Comparison of ENCODE assay signal across 1 cellular context in genomic region chr20:61890210-61890609, GRCh38.
TF ChIP-seq lines count a peak whose summit lies in the region.

No MANE protein-coding gene starts in this region.

TF ChIP-seq in HEK293, 187 proteins besides CTCF, POLR2A, EP300 and RAD21 (continued from another document):
- TF ChIP-seq PRDM2 (tag by site-specific recombination; IDR thresholded peaks at IDR 0.05; ENCODE audit: borderline replicate concordance) (no peak), ZNF837 (tag by site-specific recombination; IDR thresholded peaks at IDR 0.05) (no peak), ZNF513 (tag by site-specific recombination; IDR thresholded peaks at IDR 0.05) (no peak), HOXA7 (CRISPR knock-in tag; IDR thresholded peaks at IDR 0.05; ENCODE audit: borderline replicate concordance) (no peak), YY2 (tag by site-specific recombination; IDR thresholded peaks at IDR 0.05) (no peak), BCL11B (tag by site-specific recombination; IDR thresholded peaks at IDR 0.05; ENCODE audit: low read depth) (no peak), ZNF791 (tag by site-specific recombination; IDR thresholded peaks at IDR 0.05) (0 out of 2 replicates have a peak, but pooled peaks have one; percentile 56), ZNF394 (tag by site-specific recombination; IDR thresholded peaks at IDR 0.05; ENCODE audit: borderline replicate concordance) (no peak), MEIS1 (CRISPR knock-in tag; IDR thresholded peaks at IDR 0.05; ENCODE audit: borderline replicate concordance) (no peak), MYNN (tag by site-specific recombination; IDR thresholded peaks at IDR 0.05; ENCODE audit: borderline replicate concordance) (no peak), ZNF16 (tag by site-specific recombination; IDR thresholded peaks at IDR 0.05; ENCODE audit: low read depth) (no peak), ZNF747 (tag by site-specific recombination; IDR thresholded peaks at IDR 0.05) (no peak), ZNF335 (tag by site-specific recombination; conservative IDR thresholded peaks at IDR 0.05) (no peak), ZNF473 (tag by site-specific recombination; IDR thresholded peaks at IDR 0.05) (0 out of 2 replicates have a peak, but pooled peaks have one; percentile 71), ZBTB17 (tag by site-specific recombination; IDR thresholded peaks at IDR 0.05) (peak; percentile 99), ZNF416 (tag by site-specific recombination; IDR thresholded peaks at IDR 0.05) (no peak), PRDM1 (tag by site-specific recombination; IDR thresholded peaks at IDR 0.05) (no peak), ZNF341 (tag by site-specific recombination; IDR thresholded peaks at IDR 0.05; ENCODE audit: low read depth) (no peak), ZNF521 (tag by site-specific recombination; IDR thresholded peaks at IDR 0.05) (no peak), ZNF221 (tag by site-specific recombination; IDR thresholded peaks at IDR 0.05; ENCODE audit: borderline replicate concordance) (no peak), ZNF140 (tag by site-specific recombination; IDR thresholded peaks at IDR 0.05) (no peak), GFI1B (tag by site-specific recombination; IDR thresholded peaks at IDR 0.05) (no peak)
- TF ChIP-seq, protein P1, sequence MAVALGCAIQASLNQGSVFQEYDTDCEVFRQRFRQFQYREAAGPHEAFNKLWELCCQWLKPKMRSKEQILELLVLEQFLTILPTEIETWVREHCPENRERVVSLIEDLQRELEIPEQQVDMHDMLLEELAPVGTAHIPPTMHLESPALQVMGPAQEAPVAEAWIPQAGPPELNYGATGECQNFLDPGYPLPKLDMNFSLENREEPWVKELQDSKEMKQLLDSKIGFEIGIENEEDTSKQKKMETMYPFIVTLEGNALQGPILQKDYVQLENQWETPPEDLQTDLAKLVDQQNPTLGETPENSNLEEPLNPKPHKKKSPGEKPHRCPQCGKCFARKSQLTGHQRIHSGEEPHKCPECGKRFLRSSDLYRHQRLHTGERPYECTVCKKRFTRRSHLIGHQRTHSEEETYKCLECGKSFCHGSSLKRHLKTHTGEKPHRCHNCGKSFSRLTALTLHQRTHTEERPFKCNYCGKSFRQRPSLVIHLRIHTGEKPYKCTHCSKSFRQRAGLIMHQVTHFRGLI (tag by site-specific recombination; IDR thresholded peaks at IDR 0.05) = no peak
TF ChIP-seq in HEK293: peak in this region for 6.
